ENCODE assay signal across 11 cellular contexts in the genomic region with DNA sequence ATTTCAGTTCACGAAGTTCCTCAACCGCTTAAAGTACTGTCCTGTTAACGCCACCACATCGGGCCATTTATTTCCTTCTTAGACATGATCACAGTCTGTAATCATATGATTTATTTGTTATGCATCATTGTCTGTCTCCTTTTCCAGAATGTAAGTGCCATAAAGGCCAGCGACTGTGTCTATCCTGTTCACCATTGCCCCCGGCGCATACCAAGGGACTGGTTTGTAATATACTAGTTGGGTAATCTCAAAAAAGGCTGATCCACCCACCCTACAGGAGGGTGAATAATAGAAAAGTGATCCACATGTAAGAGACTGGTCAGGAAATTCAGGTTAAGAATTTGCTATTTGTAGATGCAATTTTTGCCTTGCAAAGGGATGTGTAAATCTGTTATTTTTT. TPM values are rescaled to one million over a fixed set of nuclear protein-coding genes. Genes with fewer than 3 reads are reported as not detected.
"Had no signal": no experiment of that assay in that cellular context is flagged by ENCODE, and none has a peak within 500 bp of the region (broad histone marks: within the 10 kb centered on the region; RNA-seq: fewer than 3 reads in every experiment).

No MANE protein-coding gene starts in this region.

- H3K27ac Mint-ChIP-seq: GM23338, H9, HFFc6 had no signal

- H3K27ac ChIP-seq: GM23248 had no signal

- H3K4me3 ChIP-seq: GM23248, GM23338, HAP-1 had no signal

- H3K9me3 ChIP-seq: HAP-1 had no signal

- DNase-seq: GM23248, GOT3, H7, H9, HCEC 1CT, HFFc6 had no signal

- H2AFZ ChIP-seq: GM23248, GM23338 had no signal

- H3K4me2 ChIP-seq: GM23338 had no signal

- H3K36me3 ChIP-seq: HAP-1 had no signal

- ATAC-seq: GM23338, HCT116 had no signal

- H3K4me3 Mint-ChIP-seq: GM23338, H9, HFFc6 had no signal

- H3K4me1 ChIP-seq: HAP-1 had no signal

- H3K9ac ChIP-seq: GM23248 had no signal

- H3K9me3 Mint-ChIP-seq: GM23338, H9, HFFc6 had no signal

RNA-seq across cellular contexts. Expression of a gene that starts 41.9 kb away (rescaled TPM):
- total RNA-seq: GM23248, H1, H4, HFFc6 had no signal
- polyA plus RNA-seq: GM23248 had no signal
